ENCODE assay signal across 18 cellular contexts in genomic region chr13:110445722-110446569, GRCh38.
DNase-seq lines count a peak whose midpoint lies in the region; ATAC-seq and TF ChIP-seq lines count a peak whose summit lies in the region.
"Had no signal": no experiment of that assay in that cellular context is flagged by ENCODE, and none has a peak within 500 bp of the region (broad histone marks: within the 10 kb centered on the region; RNA-seq: fewer than 3 reads in every experiment).

No MANE protein-coding gene starts in this region.

- peak overlapping the region; percentile 30 for H2BK12ac ChIP-seq in trophoblast cell (ENCODE audit: low read length)

- H3K27me3 ChIP-seq in PC-3 (ENCODE audit: low read length) (no peaks in the 10 kb centered on the region), trophoblast cell (ENCODE audit: insufficient read depth, low read length) (no peaks in the 10 kb centered on the region), dorsolateral prefrontal cortex (no peaks in the 10 kb centered on the region), osteoblast (ENCODE audit: insufficient read depth, low read length) (no peaks in the 10 kb centered on the region)
- H3K27me3 ChIP-seq: adrenal gland had no signal

- peak overlapping the region; percentile 18 for H2BK5ac ChIP-seq in trophoblast cell (ENCODE audit: low read depth, low read length, poor library complexity)

- no peaks in the 10 kb centered on the region for H3F3A ChIP-seq in PC-3 (ENCODE audit: low read length, unreplicated experiment)

- peak overlapping the region; percentile 14 for H2AK5ac ChIP-seq in trophoblast cell (ENCODE audit: low read length)

- H3K79me2 ChIP-seq in PC-3 (ENCODE audit: low read length): no peaks in the 10 kb centered on the region
- peaks cover 6% of the 10 kb centered on the region for H3K79me2 ChIP-seq in trophoblast cell (ENCODE audit: control insufficient read depth, insufficient read depth, low read length, poor library complexity)
- H3K79me2 ChIP-seq in osteoblast (ENCODE audit: insufficient read depth, low read length): no peaks in the 10 kb centered on the region

- H4K20me1 ChIP-seq in PC-3 (ENCODE audit: low read length): no peaks in the 10 kb centered on the region
- no peaks in the 10 kb centered on the region for H4K20me1 ChIP-seq in osteoblast (ENCODE audit: insufficient read depth, low read length)

- no peak overlapping the region for H4K12ac ChIP-seq in trophoblast cell (ENCODE audit: low read depth, low read length)

- no peak overlapping the region for H3K4ac ChIP-seq in trophoblast cell (ENCODE audit: low read depth, low read length)

- peaks cover 22% of the 10 kb centered on the region for H3K79me1 ChIP-seq in trophoblast cell (ENCODE audit: low read length)

- peak overlapping the region; percentile 44 for H3K14ac ChIP-seq in trophoblast cell (ENCODE audit: low read length)

- peak; percentile 33 for DNase-seq in CD1c-positive myeloid dendritic cell (ENCODE audit: extremely low spot score)
- DNase-seq in PC-3: peak; percentile 59
- DNase-seq in epithelial cell of esophagus (ENCODE audit: low read depth): peak; percentile 66
- DNase-seq in trophoblast cell: no peak
- DNase-seq in dorsolateral prefrontal cortex: no peak
- DNase-seq in cerebellar nuclear complex (lab: John Stamatoyannopoulos, UW): no peak
- no peak for DNase-seq in osteoblast (ENCODE audit: insufficient read length, low spot score, missing footprints)
- DNase-seq: activated CD4-positive, alpha-beta T cell treated with anti-CD3 and anti-CD28 coated beads for 1 hour; activated effector memory CD4-positive, alpha-beta T cell treated with anti-CD3 and anti-CD28 coated beads, Interleukin-2, amount 50 U/mL, for 16 hours; glutamatergic neuron; naive thymus-derived CD4-positive, alpha-beta T cell; NCI-H1048; NCI-H526; psoas muscle; T1000 had no signal

- H2BK120ac ChIP-seq in trophoblast cell (ENCODE audit: insufficient read depth, low read length, poor library complexity): peak overlapping the region; percentile 0

- peak overlapping the region; percentile 4 for H4K91ac ChIP-seq in trophoblast cell (ENCODE audit: low read depth, low read length)

- no peak overlapping the region for H4K8ac ChIP-seq in trophoblast cell (ENCODE audit: low read depth, low read length)

- intact Hi-C loops in PC-3 (cut with micrococcal nuclease) (no loop called here), dorsolateral prefrontal cortex (cut with DNase I) (no loop called here)

- ATAC-seq in PC-3 (peak; percentile 66), SK-N-SH treated with all-trans-retinoic acid at 6 μM for 48 hours (no peak)
- ATAC-seq: psoas muscle had no signal

- POLR2A ChIA-PET in PC-3 (lab: Charles Lee; ENCODE audit: unreplicated experiment): no interaction called here

- no peaks in the 10 kb centered on the region; the same call in 1 of the 2 replicates for H3K36me3 ChIP-seq in PC-3 (ENCODE audit: low read depth, low read length)
- H3K36me3 ChIP-seq in trophoblast cell (ENCODE audit: control insufficient read depth in 1 of 2, insufficient read depth in 2 of 2, low read length in 2 of 2): peaks cover 55 to 63% of the 10 kb centered on the region in 2 experiments
- H3K36me3 ChIP-seq in osteoblast (ENCODE audit: insufficient read depth, low read length): peaks cover 65% of the 10 kb centered on the region

- BruUV-seq in PC-3 (replicated peaks; lab: Mats Ljungman, UMichigan): no TSS peak

- no peak for TF ChIP-seq CTCF in PC-3 (conservative IDR thresholded peaks at IDR 0.05; ENCODE audit: low read depth, low read length)
- no peak for TF ChIP-seq CTCF in epithelial cell of esophagus (IDR thresholded peaks at IDR 0.05; ENCODE audit: insufficient read depth, low read depth, low read length, missing control alignments)
- no peak for TF ChIP-seq CTCF in dorsolateral prefrontal cortex (IDR thresholded peaks at IDR 0.05 in 54 of 56, conservative IDR thresholded peaks at IDR 0.05 in 2 of 56; ENCODE audit: low read depth in 1 of 56, partially characterized antibody in 56 of 56)
- no peak for TF ChIP-seq CTCF in osteoblast (IDR thresholded peaks at IDR 0.05; ENCODE audit: extremely low read depth, low read depth, low read length)

- no CpG with 5 or more reads among the region's 25 CpGs for WGBS in trophoblast cell (ENCODE audit: extremely low coverage, insufficient coverage, insufficient read length)

- no peak overlapping the region for H2AFZ ChIP-seq in PC-3 (ENCODE audit: low read length)
- H2AFZ ChIP-seq in trophoblast cell (ENCODE audit: insufficient read depth, low read length, poor library complexity): no peak overlapping the region
- no peak overlapping the region for H2AFZ ChIP-seq in osteoblast (ENCODE audit: low read length)

- H3K18ac ChIP-seq in trophoblast cell (ENCODE audit: low read length): peak overlapping the region; percentile 31

- H3K23ac ChIP-seq in trophoblast cell (ENCODE audit: low read length): no peak overlapping the region

- no peak overlapping the region; the same call in 1 of the 2 replicates for H3K4me2 ChIP-seq in PC-3 (ENCODE audit: low read length)
- H3K4me2 ChIP-seq in trophoblast cell (ENCODE audit: low read length): no peak overlapping the region
- no peak overlapping the region for H3K4me2 ChIP-seq in osteoblast (ENCODE audit: insufficient read depth, low read length)

- H3K9me2 ChIP-seq in PC-3 (replicated peaks; ENCODE audit: low read length): no peaks in the 10 kb centered on the region

- H3K4me3 ChIP-seq in PC-3 (ENCODE audit: low read length): no peak overlapping the region
- H3K4me3 ChIP-seq in epithelial cell of esophagus (ENCODE audit: low read length): no peak overlapping the region
- H3K4me3 ChIP-seq in trophoblast cell (ENCODE audit: low read depth, low read length): no peak overlapping the region
- H3K4me3 ChIP-seq in dorsolateral prefrontal cortex: no peak overlapping the region
- no peak overlapping the region for H3K4me3 ChIP-seq in osteoblast (ENCODE audit: insufficient read depth, low read length)
- H3K4me3 ChIP-seq: adrenal gland, lung, psoas muscle had no signal

- CTCF ChIA-PET in PC-3 (lab: Charles Lee): no interaction called here

- H3K27ac ChIP-seq in PC-3 (ENCODE audit: low read length): 0 out of 2 replicates have a peak overlapping the region, but pooled peaks have one; percentile 11
- H3K27ac ChIP-seq in trophoblast cell (ENCODE audit: low read depth, low read length): peak overlapping the region; percentile 15
- H3K27ac ChIP-seq in dorsolateral prefrontal cortex: no peak overlapping the region
- no peak overlapping the region for H3K27ac ChIP-seq in osteoblast (ENCODE audit: low read depth, low read length)
- H3K27ac ChIP-seq: adrenal gland, psoas muscle had no signal

- H3K9ac ChIP-seq in PC-3 (ENCODE audit: low read length) (no peak overlapping the region), trophoblast cell (ENCODE audit: low read length) (no peak overlapping the region)

- H3K9me3 ChIP-seq in PC-3 (ENCODE audit: low read length) (no peaks in the 10 kb centered on the region), trophoblast cell (ENCODE audit: insufficient read depth, low read depth, low read length) (peaks cover 2% of the 10 kb centered on the region), osteoblast (ENCODE audit: low read depth, low read length) (no peaks in the 10 kb centered on the region)
- H3K9me3 ChIP-seq: adrenal gland, psoas muscle had no signal

- H3K4me1 ChIP-seq in PC-3 (ENCODE audit: insufficient read depth, low read length): peaks cover 59% of the 10 kb centered on the region
- H3K4me1 ChIP-seq in trophoblast cell (ENCODE audit: control insufficient read depth in 1 of 2, insufficient read depth in 2 of 2, low read length in 2 of 2): peaks cover 30 to 34% of the 10 kb centered on the region in 2 experiments
- peaks cover 35% of the 10 kb centered on the region for H3K4me1 ChIP-seq in osteoblast (ENCODE audit: insufficient read depth, low read length)
- H3K4me1 ChIP-seq: psoas muscle had no signal

TF ChIP-seq in SK-N-SH treated with all-trans-retinoic acid at 6 μM for 48 hours, 23 proteins besides CTCF, POLR2A, EP300 and RAD21:
- TF ChIP-seq ISL1 (CRISPR knock-in tag; IDR thresholded peaks at IDR 0.05): no peak
- TF ChIP-seq ZNF8 (CRISPR knock-in tag; IDR thresholded peaks at IDR 0.05): no peak
- TF ChIP-seq PPARA (CRISPR knock-in tag; IDR thresholded peaks at IDR 0.05; ENCODE audit: borderline replicate concordance): no peak
- TF ChIP-seq TSHZ2 (CRISPR knock-in tag; IDR thresholded peaks at IDR 0.05): no peak
- TF ChIP-seq ZFP3 (CRISPR knock-in tag; IDR thresholded peaks at IDR 0.05): no peak
- TF ChIP-seq ZNF565 (CRISPR knock-in tag; conservative IDR thresholded peaks at IDR 0.05; ENCODE audit: low read depth): no peak
- TF ChIP-seq OSR1 (CRISPR knock-in tag; IDR thresholded peaks at IDR 0.05): no peak
- no peak for TF ChIP-seq TCF4 (CRISPR knock-in tag; IDR thresholded peaks at IDR 0.05; ENCODE audit: borderline replicate concordance)
TF ChIP-seq in SK-N-SH treated with all-trans-retinoic acid at 6 μM for 48 hours: peak in this region for 0.

Comparison
In these comparisons a context has a peak if more than half of its experiments do, and no peak if none do; other contexts are left out.
1. DNase-seq: peak in CD1c-positive myeloid dendritic cell (single experiment), PC-3 (single experiment) and epithelial cell of esophagus (single experiment); none in trophoblast cell (0 of 2), dorsolateral prefrontal cortex (0 of 10), cerebellar nuclear complex (0 of 2) and osteoblast (single experiment).
2. H3K27ac ChIP-seq: peak in PC-3 (single experiment) and trophoblast cell (single experiment); none in dorsolateral prefrontal cortex (0 of 59) and osteoblast (single experiment).